Comparison of ENCODE assay signal across 8 cellular contexts in the genomic region with DNA sequence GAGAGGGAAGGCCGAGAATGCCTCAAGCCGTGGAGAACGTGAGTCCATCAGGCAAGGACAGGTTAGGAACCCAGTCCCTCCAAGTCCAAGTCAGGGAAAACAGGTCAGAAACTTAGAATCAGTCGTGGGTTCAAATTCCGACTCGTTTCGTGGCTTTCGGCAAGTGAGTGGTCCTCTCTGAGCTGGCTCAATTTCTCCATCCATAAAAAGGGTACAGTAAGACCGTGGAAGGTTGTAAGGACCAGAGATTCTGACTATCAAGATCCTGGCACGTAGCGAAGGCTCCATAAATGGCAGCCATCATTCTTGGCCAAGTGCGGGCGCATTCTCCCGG. TPM values are rescaled to one million over a fixed set of nuclear protein-coding genes. Genes with fewer than 3 reads are reported as not detected.
DNase-seq lines count a peak whose midpoint lies in the region; ATAC-seq and TF ChIP-seq lines count a peak whose summit lies in the region.

No MANE protein-coding gene starts in this region.

- no peaks in the 10 kb centered on the region for H3F3A ChIP-seq in SU-DHL-6 (ENCODE audit: insufficient read depth)

- ATAC-seq in GM18498 (IDR thresholded peaks at IDR 0.05; ENCODE audit: unreplicated experiment) = no peak

- H3K9me3 ChIP-seq in SU-DHL-6 (ENCODE audit: insufficient read depth, low read length) = no peaks in the 10 kb centered on the region
- H3K9me3 ChIP-seq in fibroblast of lung (ENCODE audit: control insufficient read depth, insufficient read depth, low read depth, low read length) = no peaks in the 10 kb centered on the region
- no peaks in the 10 kb centered on the region for H3K9me3 ChIP-seq in adrenal gland (replicated peaks in 1 of 3)

- H3K9me2 ChIP-seq in SU-DHL-6 (replicated peaks; ENCODE audit: insufficient read depth, low read length) = no peaks in the 10 kb centered on the region

- DNase-seq in GM12865 (ENCODE audit: low read depth) (no peak), fibroblast of lung (ENCODE audit: low read depth in 2 of 2) (no peak), retinal pigment epithelial cell (ENCODE audit: low read depth) (no peak), retina (no peak), adrenal gland (no peak)
- no peak for DNase-seq in stimulated activated naive CD4-positive, alpha-beta T cell treated with Interleukin-2 at 50 U/mL for 16 hours (lab: John Stamatoyannopoulos, UW)

- H3K36me3 ChIP-seq in SU-DHL-6 (ENCODE audit: low read length) = peaks cover 4% of the 10 kb centered on the region; the same call in 1 of the 2 replicates
- H3K36me3 ChIP-seq in fibroblast of lung (ENCODE audit: control insufficient read depth, insufficient read depth, low read length) = no peaks in the 10 kb centered on the region
- H3K36me3 ChIP-seq in adrenal gland (replicated peaks in 1 of 2) = no peaks in the 10 kb centered on the region

- H4K20me1 ChIP-seq in SU-DHL-6 (ENCODE audit: low read depth, low read length) = no peaks in the 10 kb centered on the region
- no peaks in the 10 kb centered on the region for H4K20me1 ChIP-seq in fibroblast of lung (ENCODE audit: control insufficient read depth, extremely low read depth, insufficient read depth, low read length)

- peaks cover 19% of the 10 kb centered on the region; the same call in 1 of the 2 replicates for H3K79me2 ChIP-seq in SU-DHL-6 (ENCODE audit: insufficient read depth, low read length)
- no peaks in the 10 kb centered on the region for H3K79me2 ChIP-seq in fibroblast of lung (ENCODE audit: control insufficient read depth, insufficient read depth, low read length)

- no peak for TF ChIP-seq POLR2A in adrenal gland (IDR thresholded peaks at IDR 0.05)

- peak overlapping the region; percentile 97 for H2AFZ ChIP-seq in SU-DHL-6 (ENCODE audit: low read depth, low read length, severe bottlenecking)
- H2AFZ ChIP-seq in fibroblast of lung (ENCODE audit: low read length) = no peak overlapping the region

- H3K4me2 ChIP-seq in SU-DHL-6 (ENCODE audit: low read depth, low read length, poor library complexity, severe bottlenecking) (peak overlapping the region; percentile 50), fibroblast of lung (ENCODE audit: extremely low read depth, insufficient read depth, low read length) (peak overlapping the region; percentile 71)

- H3K4me3 ChIP-seq in GM12865 (ENCODE audit: low read depth, low read length) (peak overlapping the region; percentile 74), SU-DHL-6 (ENCODE audit: insufficient read depth, low read length, poor library complexity, severe bottlenecking) (peak overlapping the region; percentile 72), fibroblast of lung (replicated peaks in 1 of 4; ENCODE audit: control extremely low read depth in 1 of 4, insufficient read depth in 1 of 4, low read depth in 3 of 4, low read length in 4 of 4) (peak overlapping the region in 3 of 4 experiments; percentile 28 to 63 (median 48)), retinal pigment epithelial cell (ENCODE audit: low read length) (peak overlapping the region; percentile 73), adrenal gland (peak overlapping the region in 2 of 4 donors; percentile 65 to 87)

- TF ChIP-seq CTCF in GM12865 (IDR thresholded peaks at IDR 0.05; ENCODE audit: insufficient read depth, low read depth, low read length, missing control alignments) = no peak
- no peak for TF ChIP-seq CTCF in SU-DHL-6 (IDR thresholded peaks at IDR 0.05; ENCODE audit: insufficient read depth, low read length, poor library complexity, severe bottlenecking)
- TF ChIP-seq CTCF in fibroblast of lung (conservative IDR thresholded peaks at IDR 0.05 in 1 of 2, IDR thresholded peaks at IDR 0.05 in 1 of 2; ENCODE audit: low read depth in 1 of 2, low read length in 2 of 2) = no peak
- no peak for TF ChIP-seq CTCF in retinal pigment epithelial cell (conservative IDR thresholded peaks at IDR 0.05; ENCODE audit: low read depth, low read length)
- no peak for TF ChIP-seq CTCF in adrenal gland (IDR thresholded peaks at IDR 0.05)

- no peaks in the 10 kb centered on the region for H3K27me3 ChIP-seq in SU-DHL-6 (ENCODE audit: low read length)
- peaks cover 30% of the 10 kb centered on the region for H3K27me3 ChIP-seq in fibroblast of lung (ENCODE audit: control insufficient read depth, insufficient read depth, low read length)
- peaks cover 3% of the 10 kb centered on the region for H3K27me3 ChIP-seq in adrenal gland

- H3K9ac ChIP-seq in SU-DHL-6 (ENCODE audit: low read length) (peak overlapping the region; percentile 90), fibroblast of lung (ENCODE audit: insufficient read depth, low read length) (no peak overlapping the region)

- WGBS in adrenal gland, 4 donors = 29 to 60% (median 43%) methylated on average over 9 to 14 of the region's 14 CpGs

- intact Hi-C loops in adrenal gland (cut with DNase I) = loop anchor here (10.0 kb wide), 1 partner anchor 60 kb away; no protein-coding TSS in a partner anchor

- no peak overlapping the region for H3K27ac ChIP-seq in SU-DHL-6 (ENCODE audit: low read depth, low read length)
- H3K27ac ChIP-seq in fibroblast of lung (ENCODE audit: insufficient read depth, low read length) = no peak overlapping the region
- peak overlapping the region in 1 of 5 donors; percentile 75 for H3K27ac ChIP-seq in adrenal gland

- H3K4me1 ChIP-seq in fibroblast of lung (ENCODE audit: control insufficient read depth, extremely low read depth, insufficient read depth, low read length) (no peaks in the 10 kb centered on the region), adrenal gland (replicated peaks in 1 of 2) (peaks cover 7 to 8% of the 10 kb centered on the region in 2 donors)

RNA-seq across cellular contexts. Expression of gene MED12L, which starts 0.6 kb away (rescaled TPM):
- 4.3 and 4.9 TPM in 2 replicates for total RNA-seq in fibroblast of lung
- 0.21 and 0.94 TPM in 2 replicates for polyA plus RNA-seq in fibroblast of lung
- polyA plus RNA-seq in fibroblast of lung (2012) = 0.06 and 0.51 TPM in 2 replicates
- polyA minus RNA-seq in fibroblast of lung (ENCODE audit: low replicate concordance) = 0.07 and 0.43 TPM in 2 replicates
- 10 to 100 TPM in 3 of 8 donors, 1 to 10 TPM in 5; 2.7 to 14.1 (median 7.8) TPM for total RNA-seq in adrenal gland
- polyA plus RNA-seq in adrenal gland = 1 to 10 TPM in 2 of 3 donors, under 1 TPM in 1; 0.77 to 4.6 (median 1.6) TPM
